8 cellular contexts compared by ENCODE assay signal in genomic region chr5:140251527-140251973, GRCh38. TPM values are rescaled to one million over a fixed set of nuclear protein-coding genes. Genes with fewer than 3 reads are reported as not detected.
DNase-seq lines count a peak whose midpoint lies in the region; ATAC-seq and TF ChIP-seq lines count a peak whose summit lies in the region.

No MANE protein-coding gene starts in this region.

- DNase-seq in LoVo (ENCODE audit: low spot score) (peak; percentile 72), fibroblast of the aortic adventitia (ENCODE audit: low read depth) (peak; percentile 74), HEK293T (ENCODE audit: extremely low spot score) (no peak), epidermal melanocyte (ENCODE audit: insufficient read length, low spot score) (no peak)
- peak; percentile 86 for DNase-seq in activated CD4-positive, alpha-beta memory T cell treated with anti-CD3 and anti-CD28 coated beads, Interleukin-2, amount 10 ng/mL, durations not matched to agents 7 days and 5 days
- DNase-seq in stimulated activated CD4-positive, alpha-beta T cell treated with anti-CD3 and anti-CD28 coated beads, Interleukin-4, amount 100 ng/mL, for 24 hours: peak; percentile 74

- peaks cover 5% of the 10 kb centered on the region; the same call in 1 of the 2 replicates for H3K36me3 ChIP-seq in ACC112 (ENCODE audit: insufficient read depth, low read length)

- peak; percentile 75 for ATAC-seq in GM19467 (IDR thresholded peaks at IDR 0.05; ENCODE audit: unreplicated experiment)

- H3K27ac ChIP-seq in ACC112 (ENCODE audit: low read depth, low read length): peak overlapping the region; percentile 93

- peak overlapping the region; percentile 34; the same call in 1 of the 2 replicates for H3K4me3 ChIP-seq in ACC112 (ENCODE audit: low read depth, low read length)
- no peak overlapping the region for H3K4me3 ChIP-seq in fibroblast of the aortic adventitia (ENCODE audit: low read depth, low read length)

- peak overlapping the region; percentile 94 for H3K27ac Mint-ChIP-seq in activated CD4-positive, alpha-beta memory T cell treated with anti-CD3 and anti-CD28 coated beads, Interleukin-2, amount 10 ng/mL, durations not matched to agents 7 days and 5 days

- peaks cover 34% of the 10 kb centered on the region for H3K4me1 Mint-ChIP-seq in activated CD4-positive, alpha-beta memory T cell treated with anti-CD3 and anti-CD28 coated beads, Interleukin-2, amount 10 ng/mL, durations not matched to agents 7 days and 5 days

- peaks cover 45% of the 10 kb centered on the region for H3K4me1 ChIP-seq in ACC112 (ENCODE audit: control insufficient read depth, insufficient read depth, low read length, unreplicated experiment)

- CTCF ChIA-PET in activated CD4-positive, alpha-beta memory T cell treated with anti-CD3 and anti-CD28 coated beads, Interleukin-2, amount 10 ng/mL, durations not matched to agents 7 days and 5 days (lab: Charles Lee): interaction anchor here (1.1 to 28.6 kb wide), 4 partner anchors 10 to 95 kb away, joined by 4 to 951 read pairs (median 4); partner anchors contain the start of genes HBEGF and PFDN1
- CTCF ChIA-PET in HEK293T (lab: Yijun Ruan, JAX): interaction anchor here (1.3 to 2.9 kb wide), 5 partner anchors 10 to 100 kb away, joined by 4 to 11 read pairs (median 8); partner anchors contain the start of gene HBEGF

- H3K27me3 Mint-ChIP-seq in activated CD4-positive, alpha-beta memory T cell treated with anti-CD3 and anti-CD28 coated beads, Interleukin-2, amount 10 ng/mL, durations not matched to agents 7 days and 5 days: no peaks in the 10 kb centered on the region

- H2AFZ ChIP-seq in ACC112 (ENCODE audit: low read length, unreplicated experiment): no peak overlapping the region

- no peaks in the 10 kb centered on the region for H3K9me3 Mint-ChIP-seq in activated CD4-positive, alpha-beta memory T cell treated with anti-CD3 and anti-CD28 coated beads, Interleukin-2, amount 10 ng/mL, durations not matched to agents 7 days and 5 days

- H3K79me2 ChIP-seq in ACC112 (ENCODE audit: control insufficient read depth, insufficient read depth, low read length, unreplicated experiment): peaks cover 33% of the 10 kb centered on the region

- no peak for TF ChIP-seq CTCF in fibroblast of the aortic adventitia (IDR thresholded peaks at IDR 0.05; ENCODE audit: insufficient read depth, low read length)

- no peaks in the 10 kb centered on the region for H3K27me3 ChIP-seq in ACC112 (ENCODE audit: insufficient read depth, low read length)

- peaks cover 45% of the 10 kb centered on the region for H3K36me3 Mint-ChIP-seq in activated CD4-positive, alpha-beta memory T cell treated with anti-CD3 and anti-CD28 coated beads, Interleukin-2, amount 10 ng/mL, durations not matched to agents 7 days and 5 days (ENCODE audit: low read depth)

- H3K4me3 Mint-ChIP-seq in activated CD4-positive, alpha-beta memory T cell treated with anti-CD3 and anti-CD28 coated beads, Interleukin-2, amount 10 ng/mL, durations not matched to agents 7 days and 5 days: peak overlapping the region; percentile 48

- POLR2A ChIA-PET in activated CD4-positive, alpha-beta memory T cell treated with anti-CD3 and anti-CD28 coated beads, Interleukin-2, amount 10 ng/mL, durations not matched to agents 7 days and 5 days (lab: Charles Lee): interaction anchor here (0.7 to 4.9 kb wide), 8 partner anchors 10 to 448 kb away, joined by 3 to 40 read pairs (median 5); partner anchors contain the start of genes HBEGF, IK, NDUFA2 and PFDN1
- POLR2A ChIA-PET in HEK293T (lab: Yijun Ruan, JAX): interaction anchor here (1.6 kb wide), 1 partner anchor 95 kb away, joined by 6 read pairs; the partner anchor contains the start of gene HBEGF

TF ChIP-seq in HEK293T, 16 proteins besides CTCF, POLR2A, EP300 and RAD21:
- no peak for TF ChIP-seq HDGF (IDR thresholded peaks at IDR 0.05; ENCODE audit: borderline replicate concordance)
- no peak for TF ChIP-seq FOXA1 (IDR thresholded peaks at IDR 0.05)
- TF ChIP-seq TARDBP (IDR thresholded peaks at IDR 0.05): no peak
- no peak for TF ChIP-seq BHLHE40 (IDR thresholded peaks at IDR 0.05; ENCODE audit: borderline replicate concordance)
- no peak for TF ChIP-seq FOXM1 (IDR thresholded peaks at IDR 0.05; ENCODE audit: borderline replicate concordance)
- no peak for TF ChIP-seq LEF1 (IDR thresholded peaks at IDR 0.05; ENCODE audit: borderline replicate concordance)
- no peak for TF ChIP-seq FOXK2 (IDR thresholded peaks at IDR 0.05)
- no peak for TF ChIP-seq SP1 (IDR thresholded peaks at IDR 0.05)
- TF ChIP-seq ARNT (IDR thresholded peaks at IDR 0.05): no peak
- no peak for TF ChIP-seq L3MBTL2 (conservative IDR thresholded peaks at IDR 0.05)
- no peak for TF ChIP-seq CTBP1 (IDR thresholded peaks at IDR 0.05; ENCODE audit: borderline replicate concordance)
- no peak for TF ChIP-seq SUZ12 (IDR thresholded peaks at IDR 0.05)
- TF ChIP-seq ZNF384 (IDR thresholded peaks at IDR 0.05): no peak
- TF ChIP-seq ELF4 (IDR thresholded peaks at IDR 0.05): no peak
- no peak for TF ChIP-seq PKNOX1 (IDR thresholded peaks at IDR 0.05)
- no peak for TF ChIP-seq NFRKB (IDR thresholded peaks at IDR 0.05)
TF ChIP-seq in HEK293T: peak in this region for 0.

RNA-seq across cellular contexts. Expression of gene PFDN1, which starts 51.4 kb away (rescaled TPM):
- 10 to 100 TPM; 52.3 to 55.8 TPM for total RNA-seq in activated CD4-positive, alpha-beta memory T cell treated with anti-CD3 and anti-CD28 coated beads, Interleukin-2, amount 10 ng/mL, durations not matched to agents 7 days and 5 days
- total RNA-seq in fibroblast of the aortic adventitia (ENCODE audit: low replicate concordance): 31.2 and 60.2 TPM in 2 replicates

Comparison
In these comparisons a context has a peak if more than half of its experiments do, and no peak if none do; other contexts are left out.
1. DNase-seq: peak in LoVo (single experiment), activated CD4-positive, alpha-beta memory T cell treated with anti-CD3 and anti-CD28 coated beads, Interleukin-2, amount 10 ng/mL, durations not matched to agents 7 days and 5 days (single experiment), fibroblast of the aortic adventitia (single experiment) and stimulated activated CD4-positive, alpha-beta T cell treated with anti-CD3 and anti-CD28 coated beads, Interleukin-4, amount 100 ng/mL, for 24 hours (single experiment); none in HEK293T (single experiment) and epidermal melanocyte (single experiment).